Comparison of ENCODE assay signal across 1 cellular context in genomic region chr18:3180325-3180724, GRCh38.
TF ChIP-seq lines count a peak whose summit lies in the region.

No MANE protein-coding gene starts in this region.

TF ChIP-seq in IMR-90, 13 proteins besides CTCF, POLR2A, EP300 and RAD21:
- TF ChIP-seq FOS (IDR thresholded peaks at IDR 0.05; ENCODE audit: low read depth, low read length) (no peak), ELK1 (IDR thresholded peaks at IDR 0.05; ENCODE audit: borderline replicate concordance, low read depth, low read length) (no peak), USF2 (IDR thresholded peaks at IDR 0.05; ENCODE audit: low read depth, low read length) (no peak), SMC3 (IDR thresholded peaks at IDR 0.05; ENCODE audit: low read depth, low read length) (no peak), MXI1 (IDR thresholded peaks at IDR 0.05; ENCODE audit: borderline replicate concordance, low read depth, low read length) (no peak), MAFK (IDR thresholded peaks at IDR 0.05; ENCODE audit: low read depth, low read length) (no peak), RCOR1 (IDR thresholded peaks at IDR 0.05; ENCODE audit: insufficient replicate concordance, low read length) (no peak), NFE2L2 (IDR thresholded peaks at IDR 0.05; ENCODE audit: low read depth, low read length) (no peak), RFX5 (IDR thresholded peaks at IDR 0.05; ENCODE audit: low read depth, low read length) (no peak), CEBPB (IDR thresholded peaks at IDR 0.05; ENCODE audit: low read depth, low read length) (no peak), BHLHE40 (IDR thresholded peaks at IDR 0.05; ENCODE audit: low read depth, low read length) (no peak), CHD1 (IDR thresholded peaks at IDR 0.05; ENCODE audit: low read depth, low read length) (no peak), MAZ (IDR thresholded peaks at IDR 0.05; ENCODE audit: borderline replicate concordance, low read depth, low read length) (no peak)
TF ChIP-seq in IMR-90: peak in this region for 0.
